Comparison of ENCODE assay signal across 1 cellular context in the genomic region with DNA sequence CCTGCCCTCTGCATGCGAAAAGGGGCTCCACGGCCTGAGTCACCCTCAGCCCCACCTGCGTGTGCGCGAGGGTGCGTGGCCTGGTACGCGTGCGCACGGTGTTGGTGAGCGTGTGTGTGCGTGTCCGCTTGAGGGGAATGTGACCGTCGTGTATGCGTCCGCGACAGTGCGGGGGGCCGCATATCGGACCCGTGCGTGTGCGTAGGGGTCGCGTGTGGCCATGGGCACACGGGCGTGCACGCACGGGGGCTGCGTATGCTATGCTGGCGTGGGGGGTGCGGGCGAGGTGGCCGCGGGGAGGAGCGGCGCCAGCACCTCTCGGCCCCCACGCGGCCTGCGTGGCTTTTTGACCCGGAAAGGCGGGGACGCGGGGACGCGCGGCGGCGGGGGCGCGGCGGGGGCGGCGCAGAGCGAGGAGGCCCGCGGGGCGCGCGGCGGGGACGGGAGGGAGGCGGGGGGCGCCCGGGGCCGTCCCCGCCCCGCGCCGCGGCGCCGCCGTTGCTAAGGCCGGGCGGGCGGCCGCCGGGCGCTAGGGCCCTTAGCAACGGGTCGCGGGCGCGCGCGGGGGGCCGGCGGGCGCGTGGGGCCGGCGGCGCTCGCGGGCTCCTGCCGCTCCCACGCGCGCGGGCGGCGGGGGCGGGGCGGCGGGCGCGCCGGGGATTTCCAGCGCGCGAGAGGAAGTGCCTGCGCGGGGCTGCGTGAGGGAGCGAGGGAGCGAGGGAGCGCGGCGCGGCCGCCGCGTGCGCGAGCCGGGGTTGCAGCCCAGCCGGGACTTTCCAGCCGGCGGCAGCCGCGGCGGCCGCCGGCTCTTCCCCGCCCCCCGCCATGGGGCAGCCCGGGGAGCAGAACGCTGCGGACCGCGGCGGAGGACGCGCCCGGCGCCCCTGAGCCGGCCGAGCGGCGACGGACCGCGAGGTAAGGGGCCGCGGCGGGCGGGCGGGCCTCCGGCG.
TF ChIP-seq lines count a peak whose summit lies in the region.

Gene TRAF3, plus strand, starts transcription at position 689 of the 950 bp plus-strand sequence. CDS start 92,753 bp downstream, outside the sequence.

TF ChIP-seq in HepG2, 621 proteins besides CTCF, POLR2A, EP300 and RAD21 (continued from another document and continues in another):
- peak; percentile 95 for TF ChIP-seq ZHX1 (CRISPR knock-in tag; IDR thresholded peaks at IDR 0.05; ENCODE audit: low read depth)
- TF ChIP-seq SAFB2 (CRISPR knock-in tag; IDR thresholded peaks at IDR 0.05; ENCODE audit: borderline replicate concordance, low read depth): peak; percentile 47; the same call in 1 of the 2 replicates
- peak; percentile 39; the same call in 1 of the 2 replicates for TF ChIP-seq ARNT2 (CRISPR knock-in tag; IDR thresholded peaks at IDR 0.05; ENCODE audit: low read depth)
- TF ChIP-seq ZNF331 (CRISPR knock-in tag; IDR thresholded peaks at IDR 0.05): no peak
- TF ChIP-seq MZF1 (CRISPR knock-in tag; IDR thresholded peaks at IDR 0.05; ENCODE audit: borderline replicate concordance): no peak
- TF ChIP-seq PAX8 (CRISPR knock-in tag; IDR thresholded peaks at IDR 0.05; ENCODE audit: borderline replicate concordance): 0 out of 2 replicates have a peak, but pooled peaks have one; percentile 55
- TF ChIP-seq, protein P1, sequence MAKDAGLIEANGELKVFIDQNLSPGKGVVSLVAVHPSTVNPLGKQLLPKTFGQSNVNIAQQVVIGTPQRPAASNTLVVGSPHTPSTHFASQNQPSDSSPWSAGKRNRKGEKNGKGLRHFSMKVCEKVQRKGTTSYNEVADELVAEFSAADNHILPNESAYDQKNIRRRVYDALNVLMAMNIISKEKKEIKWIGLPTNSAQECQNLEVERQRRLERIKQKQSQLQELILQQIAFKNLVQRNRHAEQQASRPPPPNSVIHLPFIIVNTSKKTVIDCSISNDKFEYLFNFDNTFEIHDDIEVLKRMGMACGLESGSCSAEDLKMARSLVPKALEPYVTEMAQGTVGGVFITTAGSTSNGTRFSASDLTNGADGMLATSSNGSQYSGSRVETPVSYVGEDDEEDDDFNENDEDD (CRISPR knock-in tag; IDR thresholded peaks at IDR 0.05; ENCODE audit: borderline replicate concordance): no peak
- TF ChIP-seq ZSCAN30 (CRISPR knock-in tag; IDR thresholded peaks at IDR 0.05): no peak
- TF ChIP-seq FOXJ3 (CRISPR knock-in tag; IDR thresholded peaks at IDR 0.05; ENCODE audit: borderline replicate concordance): no peak
- TF ChIP-seq, protein P2, sequence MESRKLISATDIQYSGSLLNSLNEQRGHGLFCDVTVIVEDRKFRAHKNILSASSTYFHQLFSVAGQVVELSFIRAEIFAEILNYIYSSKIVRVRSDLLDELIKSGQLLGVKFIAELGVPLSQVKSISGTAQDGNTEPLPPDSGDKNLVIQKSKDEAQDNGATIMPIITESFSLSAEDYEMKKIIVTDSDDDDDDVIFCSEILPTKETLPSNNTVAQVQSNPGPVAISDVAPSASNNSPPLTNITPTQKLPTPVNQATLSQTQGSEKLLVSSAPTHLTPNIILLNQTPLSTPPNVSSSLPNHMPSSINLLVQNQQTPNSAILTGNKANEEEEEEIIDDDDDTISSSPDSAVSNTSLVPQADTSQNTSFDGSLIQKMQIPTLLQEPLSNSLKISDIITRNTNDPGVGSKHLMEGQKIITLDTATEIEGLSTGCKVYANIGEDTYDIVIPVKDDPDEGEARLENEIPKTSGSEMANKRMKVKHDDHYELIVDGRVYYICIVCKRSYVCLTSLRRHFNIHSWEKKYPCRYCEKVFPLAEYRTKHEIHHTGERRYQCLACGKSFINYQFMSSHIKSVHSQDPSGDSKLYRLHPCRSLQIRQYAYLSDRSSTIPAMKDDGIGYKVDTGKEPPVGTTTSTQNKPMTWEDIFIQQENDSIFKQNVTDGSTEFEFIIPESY (CRISPR knock-in tag; IDR thresholded peaks at IDR 0.05): peak; percentile 94
- peak; percentile 99 for TF ChIP-seq ZBTB38 (CRISPR knock-in tag; IDR thresholded peaks at IDR 0.05)
- peak; percentile 77 for TF ChIP-seq HOXA3 (CRISPR knock-in tag; IDR thresholded peaks at IDR 0.05)
- no peak for TF ChIP-seq NONO (IDR thresholded peaks at IDR 0.05)
- peak; percentile 33; the same call in 1 of the 2 replicates for TF ChIP-seq NONO (CRISPR knock-in tag; conservative IDR thresholded peaks at IDR 0.05)
- TF ChIP-seq ZFY (CRISPR knock-in tag; IDR thresholded peaks at IDR 0.05): peak; percentile 61
- peak; percentile 23; the same call in 1 of the 2 replicates for TF ChIP-seq PATZ1 (CRISPR knock-in tag; IDR thresholded peaks at IDR 0.05)
- peak; percentile 62; the same call in 1 of the 2 replicates for TF ChIP-seq ZNF253 (CRISPR knock-in tag; IDR thresholded peaks at IDR 0.05; ENCODE audit: borderline replicate concordance)
- 0 out of 2 replicates have a peak, but pooled peaks have one; percentile 35 for TF ChIP-seq PITX1 (CRISPR knock-in tag; IDR thresholded peaks at IDR 0.05)
- TF ChIP-seq SPEN (CRISPR knock-in tag; IDR thresholded peaks at IDR 0.05; ENCODE audit: low read depth): 0 out of 2 replicates have a peak, but pooled peaks have one; percentile 9
- peak; percentile 70; the same call in 1 of the 2 replicates for TF ChIP-seq CHCHD3 (CRISPR knock-in tag; IDR thresholded peaks at IDR 0.05)
- TF ChIP-seq, protein P3, sequence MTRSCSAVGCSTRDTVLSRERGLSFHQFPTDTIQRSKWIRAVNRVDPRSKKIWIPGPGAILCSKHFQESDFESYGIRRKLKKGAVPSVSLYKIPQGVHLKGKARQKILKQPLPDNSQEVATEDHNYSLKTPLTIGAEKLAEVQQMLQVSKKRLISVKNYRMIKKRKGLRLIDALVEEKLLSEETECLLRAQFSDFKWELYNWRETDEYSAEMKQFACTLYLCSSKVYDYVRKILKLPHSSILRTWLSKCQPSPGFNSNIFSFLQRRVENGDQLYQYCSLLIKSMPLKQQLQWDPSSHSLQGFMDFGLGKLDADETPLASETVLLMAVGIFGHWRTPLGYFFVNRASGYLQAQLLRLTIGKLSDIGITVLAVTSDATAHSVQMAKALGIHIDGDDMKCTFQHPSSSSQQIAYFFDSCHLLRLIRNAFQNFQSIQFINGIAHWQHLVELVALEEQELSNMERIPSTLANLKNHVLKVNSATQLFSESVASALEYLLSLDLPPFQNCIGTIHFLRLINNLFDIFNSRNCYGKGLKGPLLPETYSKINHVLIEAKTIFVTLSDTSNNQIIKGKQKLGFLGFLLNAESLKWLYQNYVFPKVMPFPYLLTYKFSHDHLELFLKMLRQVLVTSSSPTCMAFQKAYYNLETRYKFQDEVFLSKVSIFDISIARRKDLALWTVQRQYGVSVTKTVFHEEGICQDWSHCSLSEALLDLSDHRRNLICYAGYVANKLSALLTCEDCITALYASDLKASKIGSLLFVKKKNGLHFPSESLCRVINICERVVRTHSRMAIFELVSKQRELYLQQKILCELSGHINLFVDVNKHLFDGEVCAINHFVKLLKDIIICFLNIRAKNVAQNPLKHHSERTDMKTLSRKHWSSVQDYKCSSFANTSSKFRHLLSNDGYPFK (CRISPR knock-in tag; IDR thresholded peaks at IDR 0.05; ENCODE audit: borderline replicate concordance): 0 out of 2 replicates have a peak, but pooled peaks have one; percentile 3
- 0 out of 2 replicates have a peak, but pooled peaks have one; percentile 13 for TF ChIP-seq ZBTB7B (CRISPR knock-in tag; IDR thresholded peaks at IDR 0.05)
- TF ChIP-seq, protein P4, sequence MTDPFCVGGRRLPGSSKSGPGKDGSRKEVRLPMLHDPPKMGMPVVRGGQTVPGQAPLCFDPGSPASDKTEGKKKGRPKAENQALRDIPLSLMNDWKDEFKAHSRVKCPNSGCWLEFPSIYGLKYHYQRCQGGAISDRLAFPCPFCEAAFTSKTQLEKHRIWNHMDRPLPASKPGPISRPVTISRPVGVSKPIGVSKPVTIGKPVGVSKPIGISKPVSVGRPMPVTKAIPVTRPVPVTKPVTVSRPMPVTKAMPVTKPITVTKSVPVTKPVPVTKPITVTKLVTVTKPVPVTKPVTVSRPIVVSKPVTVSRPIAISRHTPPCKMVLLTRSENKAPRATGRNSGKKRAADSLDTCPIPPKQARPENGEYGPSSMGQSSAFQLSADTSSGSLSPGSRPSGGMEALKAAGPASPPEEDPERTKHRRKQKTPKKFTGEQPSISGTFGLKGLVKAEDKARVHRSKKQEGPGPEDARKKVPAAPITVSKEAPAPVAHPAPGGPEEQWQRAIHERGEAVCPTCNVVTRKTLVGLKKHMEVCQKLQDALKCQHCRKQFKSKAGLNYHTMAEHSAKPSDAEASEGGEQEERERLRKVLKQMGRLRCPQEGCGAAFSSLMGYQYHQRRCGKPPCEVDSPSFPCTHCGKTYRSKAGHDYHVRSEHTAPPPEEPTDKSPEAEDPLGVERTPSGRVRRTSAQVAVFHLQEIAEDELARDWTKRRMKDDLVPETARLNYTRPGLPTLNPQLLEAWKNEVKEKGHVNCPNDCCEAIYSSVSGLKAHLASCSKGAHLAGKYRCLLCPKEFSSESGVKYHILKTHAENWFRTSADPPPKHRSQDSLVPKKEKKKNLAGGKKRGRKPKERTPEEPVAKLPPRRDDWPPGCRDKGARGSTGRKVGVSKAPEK (CRISPR knock-in tag; IDR thresholded peaks at IDR 0.05; ENCODE audit: borderline replicate concordance): 0 out of 2 replicates have a peak, but pooled peaks have one; percentile 73
- peak; percentile 39; the same call in 1 of the 2 replicates for TF ChIP-seq HDAC1 (CRISPR knock-in tag; IDR thresholded peaks at IDR 0.05)
- TF ChIP-seq ZBTB7A (CRISPR knock-in tag; IDR thresholded peaks at IDR 0.05): peak; percentile 69
- TF ChIP-seq, protein P5, sequence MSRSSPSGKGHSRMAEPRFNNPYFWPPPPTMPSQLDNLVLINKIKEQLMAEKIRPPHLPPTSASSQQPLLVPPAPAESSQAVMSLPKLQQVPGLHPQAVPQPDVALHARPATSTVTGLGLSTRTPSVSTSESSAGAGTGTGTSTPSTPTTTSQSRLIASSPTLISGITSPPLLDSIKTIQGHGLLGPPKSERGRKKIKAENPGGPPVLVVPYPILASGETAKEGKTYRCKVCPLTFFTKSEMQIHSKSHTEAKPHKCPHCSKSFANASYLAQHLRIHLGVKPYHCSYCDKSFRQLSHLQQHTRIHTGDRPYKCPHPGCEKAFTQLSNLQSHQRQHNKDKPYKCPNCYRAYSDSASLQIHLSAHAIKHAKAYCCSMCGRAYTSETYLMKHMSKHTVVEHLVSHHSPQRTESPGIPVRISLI (CRISPR knock-in tag; IDR thresholded peaks at IDR 0.05; ENCODE audit: borderline replicate concordance): 0 out of 2 replicates have a peak, but pooled peaks have one; percentile 24
- no peak for TF ChIP-seq PAWR (CRISPR knock-in tag; IDR thresholded peaks at IDR 0.05; ENCODE audit: borderline replicate concordance)
